In genomic region chr2:23381084-23381483, GRCh38 we compare ENCODE assay signal across 8 cellular contexts. TPM values are rescaled to one million over a fixed set of nuclear protein-coding genes. Genes with fewer than 3 reads are reported as not detected.
DNase-seq lines count a peak whose midpoint lies in the region; ATAC-seq, FAIRE-seq and TF ChIP-seq lines count a peak whose summit lies in the region.

No MANE protein-coding gene starts in this region.

- no peak overlapping the region for H2AFZ ChIP-seq in trophoblast cell (ENCODE audit: insufficient read depth, low read length, poor library complexity)

- H3K4me3 ChIP-seq in trophoblast cell (ENCODE audit: low read depth, low read length), result no peak overlapping the region

- ATAC-seq in HG03439 (IDR thresholded peaks at IDR 0.05; ENCODE audit: unreplicated experiment), result no peak
- ATAC-seq in GM19397 (IDR thresholded peaks at IDR 0.05; ENCODE audit: unreplicated experiment), result no peak

- peaks cover 2 to 16% of the 10 kb centered on the region in 2 experiments for H3K4me1 ChIP-seq in trophoblast cell (ENCODE audit: control insufficient read depth in 1 of 2, insufficient read depth in 2 of 2, low read length in 2 of 2)

- H4K12ac ChIP-seq in trophoblast cell (ENCODE audit: low read depth, low read length), result no peak overlapping the region

- H2AK5ac ChIP-seq in trophoblast cell (ENCODE audit: low read length), result no peak overlapping the region

- H2BK5ac ChIP-seq in trophoblast cell (ENCODE audit: low read depth, low read length, poor library complexity), result no peak overlapping the region

- no peak overlapping the region for H4K8ac ChIP-seq in trophoblast cell (ENCODE audit: low read depth, low read length)

- DNase-seq in AG08396 (ENCODE audit: low spot score), result peak; percentile 55
- DNase-seq in H54 (ENCODE audit: insufficient read length, low spot score), result peak; percentile 60
- DNase-seq in NCI-H774 (lab: John Stamatoyannopoulos, UW), result peak; percentile 79
- peak; percentile 60 to 73 for DNase-seq in T47D (ENCODE audit: low read depth in 1 of 2, low spot score in 1 of 2)
- DNase-seq in trophoblast cell, result peak; percentile 84 to 90
- DNase-seq in DMS114 treated with DMSO at 0.1 percent for 48 hours (lab: John Stamatoyannopoulos, UW; ENCODE audit: unreplicated experiment), result no peak

- TF ChIP-seq POLR2A in H54 (IDR thresholded peaks at IDR 0.05; ENCODE audit: low read depth, low read length), result no peak

- no CpG with 5 or more reads among the region's 6 CpGs for WGBS in trophoblast cell (ENCODE audit: extremely low coverage, insufficient coverage, insufficient read length)

- no peak overlapping the region for H3K4ac ChIP-seq in trophoblast cell (ENCODE audit: low read depth, low read length)

- H2BK12ac ChIP-seq in trophoblast cell (ENCODE audit: low read length), result no peak overlapping the region

- H3K14ac ChIP-seq in trophoblast cell (ENCODE audit: low read length), result no peak overlapping the region

- no peak overlapping the region for H3K23ac ChIP-seq in trophoblast cell (ENCODE audit: low read length)

- H3K36me3 ChIP-seq in trophoblast cell (ENCODE audit: control insufficient read depth in 1 of 2, insufficient read depth in 2 of 2, low read length in 2 of 2), result no peaks in the 10 kb centered on the region

- no peak overlapping the region for H2BK120ac ChIP-seq in trophoblast cell (ENCODE audit: insufficient read depth, low read length, poor library complexity)

- in situ Hi-C loops in T47D (cut with HindIII; ENCODE audit: low pct_unique_long_range_greater_than_20kb, low sequenced_read_pairs), result no loop called here

- H3K9me3 ChIP-seq in trophoblast cell (ENCODE audit: insufficient read depth, low read depth, low read length), result peaks cover 2% of the 10 kb centered on the region

- no peak overlapping the region for H3K18ac ChIP-seq in trophoblast cell (ENCODE audit: low read length)

- FAIRE-seq in H54 (lab: Jason Lieb, UNC), result peak; percentile 92

- no peak overlapping the region for H3K9ac ChIP-seq in trophoblast cell (ENCODE audit: low read length)

- no peak overlapping the region for H3K27ac ChIP-seq in trophoblast cell (ENCODE audit: low read depth, low read length)

- H3K79me1 ChIP-seq in trophoblast cell (ENCODE audit: low read length), result peaks cover 6% of the 10 kb centered on the region

- peaks cover 5% of the 10 kb centered on the region for H3K27me3 ChIP-seq in trophoblast cell (ENCODE audit: insufficient read depth, low read length)

- H3K79me2 ChIP-seq in trophoblast cell (ENCODE audit: control insufficient read depth, insufficient read depth, low read length, poor library complexity), result peaks cover 2% of the 10 kb centered on the region

- H3K4me2 ChIP-seq in trophoblast cell (ENCODE audit: low read length), result no peak overlapping the region

- H4K91ac ChIP-seq in trophoblast cell (ENCODE audit: low read depth, low read length), result no peak overlapping the region

RNA-seq across cellular contexts. Expression of gene KLHL29, which starts 3.9 kb away (rescaled TPM):
- 6.9 and 7.0 TPM in 2 replicates for polyA plus RNA-seq in trophoblast cell (2013)
